Comparison of ENCODE assay signal across 19 cellular contexts in genomic region chr1:204977327-204977726, GRCh38.
DNase-seq lines count a peak whose midpoint lies in the region; ATAC-seq, FAIRE-seq and TF ChIP-seq lines count a peak whose summit lies in the region.
"Had no signal": no experiment of that assay in that cellular context is flagged by ENCODE, and none has a peak within 500 bp of the region (broad histone marks: within the 10 kb centered on the region; RNA-seq: fewer than 3 reads in every experiment).

No MANE protein-coding gene starts in this region.

- no peaks in the 10 kb centered on the region for H3K27me3 ChIP-seq in osteoblast (ENCODE audit: insufficient read depth, low read length)
- H3K27me3 ChIP-seq in HAP-1 (ENCODE audit: low read depth) = peaks cover 25% of the 10 kb centered on the region

- no peaks in the 10 kb centered on the region for H3K79me2 ChIP-seq in osteoblast (ENCODE audit: insufficient read depth, low read length)

- no peak for TF ChIP-seq CTCF in osteoblast (IDR thresholded peaks at IDR 0.05; ENCODE audit: extremely low read depth, low read depth, low read length)

- peaks cover 28% of the 10 kb centered on the region for H3K36me3 ChIP-seq in osteoblast (ENCODE audit: insufficient read depth, low read length)
- H3K36me3 ChIP-seq in HAP-1 (replicated peaks) = no peaks in the 10 kb centered on the region
- H3K36me3 ChIP-seq: SJSA1 had no signal

- TF ChIP-seq POLR2A in GM12891 (IDR thresholded peaks at IDR 0.05; ENCODE audit: low read depth, low read length) = no peak

- DNase-seq in activated CD4-positive, alpha-beta T cell treated with anti-CD3 and anti-CD28 coated beads, Interleukin-2, amount 50 U/mL, for 48 hours = peak; percentile 7 to 10
- DNase-seq in activated CD4-positive, alpha-beta T cell treated with anti-CD3 and anti-CD28 coated beads, Interleukin-2, amount 10 ng/mL, durations not matched to agents 24 days and 14 days = no peak
- DNase-seq in GM12891 (ENCODE audit: insufficient read length, low spot score) (no peak), UCSD-AML1 (lab: John Stamatoyannopoulos, UW; ENCODE audit: unreplicated experiment) (peak; percentile 31), osteoblast (ENCODE audit: insufficient read length, low spot score, missing footprints) (peak; percentile 65), HAP-1 (ENCODE audit: low spot score in 2 of 2) (no peak)
- DNase-seq: C1 segment of cervical spinal cord, DMS 273 treated with DMSO at 0.1 percent for 48 hours, GF-D8, GOT3, KG1, NCI-H1048, NCI-H2081 treated with DMSO at 0.1 percent for 48 hours, NCI-H510A treated with DMSO at 0.1 percent for 48 hours, NCI-H82 had no signal

- in situ Hi-C loops in HAP-1 (cut with MboI; ENCODE audit: low sequenced_read_pairs) = loop anchor here (5.0 kb wide), 1 partner anchor 85 kb away; no protein-coding TSS in a partner anchor

- intact Hi-C loops in activated CD4-positive, alpha-beta T cell treated with anti-CD3 and anti-CD28 coated beads, Interleukin-2, amount 10 ng/mL, durations not matched to agents 24 days and 14 days (cut with micrococcal nuclease) = loop anchor here (10.0 kb wide), 1 partner anchor 357 kb away; no protein-coding TSS in a partner anchor

- no peak overlapping the region for H3K27ac Mint-ChIP-seq in activated CD4-positive, alpha-beta T cell treated with anti-CD3 and anti-CD28 coated beads, Interleukin-2, amount 10 ng/mL, durations not matched to agents 24 days and 14 days

- ATAC-seq in HG02588 (IDR thresholded peaks at IDR 0.05; ENCODE audit: unreplicated experiment) (no peak), GM21825 (IDR thresholded peaks at IDR 0.05; ENCODE audit: unreplicated experiment) (no peak)
- ATAC-seq: HepG2 had no signal

- no peak overlapping the region for H3K4me2 ChIP-seq in osteoblast (ENCODE audit: insufficient read depth, low read length)

- peak; percentile 79 for FAIRE-seq in GM12891 (lab: Jason Lieb, UNC)
- FAIRE-seq: HepG2 had no signal

- peaks cover 6% of the 10 kb centered on the region for H3K4me1 Mint-ChIP-seq in activated CD4-positive, alpha-beta T cell treated with anti-CD3 and anti-CD28 coated beads, Interleukin-2, amount 10 ng/mL, durations not matched to agents 24 days and 14 days

- H3K4me3 Mint-ChIP-seq in activated CD4-positive, alpha-beta T cell treated with anti-CD3 and anti-CD28 coated beads, Interleukin-2, amount 10 ng/mL, durations not matched to agents 24 days and 14 days = no peak overlapping the region

- H3K9me3 ChIP-seq in osteoblast (ENCODE audit: low read depth, low read length) (no peaks in the 10 kb centered on the region), HAP-1 (no peaks in the 10 kb centered on the region)
- H3K9me3 ChIP-seq: SJSA1 had no signal

- peaks cover 6% of the 10 kb centered on the region for H3K4me1 ChIP-seq in osteoblast (ENCODE audit: insufficient read depth, low read length)
- no peaks in the 10 kb centered on the region for H3K4me1 ChIP-seq in HAP-1
- H3K4me1 ChIP-seq: SJSA1 had no signal

- peaks cover 10% of the 10 kb centered on the region for H3K27me3 Mint-ChIP-seq in activated CD4-positive, alpha-beta T cell treated with anti-CD3 and anti-CD28 coated beads, Interleukin-2, amount 10 ng/mL, durations not matched to agents 24 days and 14 days

- H4K20me1 ChIP-seq in osteoblast (ENCODE audit: insufficient read depth, low read length) = peaks cover 8% of the 10 kb centered on the region

- H3K4me3 ChIP-seq in osteoblast (ENCODE audit: insufficient read depth, low read length) = no peak overlapping the region
- no peak overlapping the region for H3K4me3 ChIP-seq in HAP-1
- H3K4me3 ChIP-seq: SJSA1 had no signal

- no peaks in the 10 kb centered on the region for H3K36me3 Mint-ChIP-seq in activated CD4-positive, alpha-beta T cell treated with anti-CD3 and anti-CD28 coated beads, Interleukin-2, amount 10 ng/mL, durations not matched to agents 24 days and 14 days (ENCODE audit: low read depth)

- H3K27ac ChIP-seq in osteoblast (ENCODE audit: low read depth, low read length) = no peak overlapping the region
- H3K27ac ChIP-seq: SJSA1 had no signal

- no peak overlapping the region for H2AFZ ChIP-seq in osteoblast (ENCODE audit: low read length)

- H3K9me3 Mint-ChIP-seq in activated CD4-positive, alpha-beta T cell treated with anti-CD3 and anti-CD28 coated beads, Interleukin-2, amount 10 ng/mL, durations not matched to agents 24 days and 14 days = no peaks in the 10 kb centered on the region

TF ChIP-seq in GM12891, 5 proteins besides CTCF, POLR2A, EP300 and RAD21:
- no peak for TF ChIP-seq TAF1 (IDR thresholded peaks at IDR 0.05; ENCODE audit: low read depth, low read length)
- TF ChIP-seq PAX5 (IDR thresholded peaks at IDR 0.05; ENCODE audit: insufficient read depth, low read length, severe bottlenecking) = no peak
- no peak for TF ChIP-seq POU2F2 (IDR thresholded peaks at IDR 0.05; ENCODE audit: low read depth, low read length)
- no peak for TF ChIP-seq SPI1 (IDR thresholded peaks at IDR 0.05; ENCODE audit: low read depth, low read length)
- no peak for TF ChIP-seq POLR2AphosphoS5 (IDR thresholded peaks at IDR 0.05; ENCODE audit: low read depth, low read length)
TF ChIP-seq in GM12891: peak in this region for 0.

Comparison
In these comparisons a context has a peak if more than half of its experiments do, and no peak if none do; other contexts are left out.
1. DNase-seq: peak in activated CD4-positive, alpha-beta T cell treated with anti-CD3 and anti-CD28 coated beads, Interleukin-2, amount 50 U/mL, for 48 hours (2 of 2), UCSD-AML1 (single experiment) and osteoblast (single experiment); none in activated CD4-positive, alpha-beta T cell treated with anti-CD3 and anti-CD28 coated beads, Interleukin-2, amount 10 ng/mL, durations not matched to agents 24 days and 14 days (single experiment), GM12891 (single experiment) and HAP-1 (0 of 2).